8 cellular contexts compared by ENCODE assay signal in the genomic region with DNA sequence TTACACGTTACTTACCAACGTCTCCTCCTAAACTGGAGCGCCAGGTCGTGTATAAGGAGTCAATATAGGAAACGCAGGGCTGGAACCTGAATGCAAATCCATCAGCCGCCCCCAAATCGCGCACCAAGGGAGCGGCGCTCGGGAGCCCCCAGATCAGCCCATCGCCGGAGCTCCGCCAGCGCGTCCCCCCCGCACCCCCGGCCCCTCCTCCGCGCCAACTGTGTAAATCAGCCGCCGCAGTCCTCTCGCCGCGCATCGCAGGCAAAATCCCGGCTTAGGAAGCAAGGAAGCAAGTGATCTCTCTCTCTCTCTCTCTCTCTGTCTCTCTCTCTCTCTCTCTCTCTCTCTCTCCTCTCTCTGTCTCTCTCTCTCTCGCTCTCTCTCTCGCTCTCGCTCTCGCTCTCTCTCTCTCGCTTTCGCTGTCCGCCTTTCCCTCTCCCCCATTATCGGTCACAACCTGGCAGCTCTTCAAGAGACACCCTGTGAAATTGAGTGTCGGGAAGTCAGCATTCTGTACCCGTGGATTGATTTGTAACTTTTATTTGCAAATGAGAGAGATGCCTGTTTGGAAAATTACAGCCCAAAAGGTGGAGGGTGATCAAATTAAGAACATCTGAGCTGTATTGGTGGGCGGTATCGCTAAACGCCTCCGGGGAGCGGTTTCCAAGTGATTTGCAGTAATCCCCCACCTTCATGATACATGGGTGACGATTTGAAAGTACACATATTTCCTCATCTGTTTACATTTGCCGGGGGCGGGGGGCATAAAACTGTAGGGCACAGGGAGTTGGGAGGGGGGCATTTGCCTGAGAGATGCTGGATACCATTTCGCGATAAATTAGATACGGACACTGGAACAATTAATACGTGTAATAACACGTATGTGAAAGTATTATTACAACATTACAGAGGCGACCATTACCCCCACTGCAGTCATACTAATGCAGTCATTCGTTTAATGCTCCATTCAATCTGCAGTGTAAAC. TPM values are rescaled to one million over a fixed set of nuclear protein-coding genes. Genes with fewer than 3 reads are reported as not detected.
DNase-seq lines count a peak whose midpoint lies in the region; ATAC-seq and TF ChIP-seq lines count a peak whose summit lies in the region.

No MANE protein-coding gene starts in this region.

- H3K4me3 Mint-ChIP-seq in activated T-cell treated with anti-CD3 and anti-CD28 coated beads, Interleukin-2, amount 50 U/mL, for 4 hours = peak overlapping the region; percentile 71

- H3K36me3 Mint-ChIP-seq in activated T-cell treated with anti-CD3 and anti-CD28 coated beads, Interleukin-2, amount 50 U/mL, for 4 hours (ENCODE audit: insufficient read depth) = no peaks in the 10 kb centered on the region

- no peak for TF ChIP-seq CTCF in kidney epithelial cell (IDR thresholded peaks at IDR 0.05; ENCODE audit: insufficient read depth, low read length, poor library complexity, severe bottlenecking)

- H3K4me1 Mint-ChIP-seq in activated T-cell treated with anti-CD3 and anti-CD28 coated beads, Interleukin-2, amount 50 U/mL, for 4 hours (ENCODE audit: low read depth) = peaks cover 18% of the 10 kb centered on the region

- H3K4me3 ChIP-seq in kidney epithelial cell (ENCODE audit: low read depth, low read length) = peak overlapping the region; percentile 34
- H3K4me3 ChIP-seq in subcutaneous abdominal adipose tissue (ENCODE audit: low read depth in 1 of 5, low read length in 5 of 5) = peak overlapping the region; percentile 41 to 74 (median 56)

- H3K36me3 ChIP-seq in kidney epithelial cell (ENCODE audit: control insufficient read depth, insufficient read depth, low read length) = no peaks in the 10 kb centered on the region
- no peaks in the 10 kb centered on the region for H3K36me3 ChIP-seq in subcutaneous abdominal adipose tissue (ENCODE audit: control insufficient read depth in 5 of 5, insufficient read depth in 5 of 5, low read length in 5 of 5)

- peak overlapping the region in 1 of 5 donors; percentile 41 for H3K9ac ChIP-seq in subcutaneous abdominal adipose tissue (ENCODE audit: low read length in 5 of 5)

- no peak for DNase-seq in activated T-cell treated with anti-CD3 and anti-CD28 coated beads, Interleukin-2, amount 50 U/mL, for 4 hours
- no peak for DNase-seq in activated T-cell treated with anti-CD3 and anti-CD28 coated beads, Interleukin-2, amount 50 U/mL, for 48 hours
- no peak for DNase-seq in kidney epithelial cell (ENCODE audit: low read depth)
- no peak for DNase-seq in NK-92 treated with Interleukin-12 subunit alpha and Interleukin-12 subunit beta, amount 100 ng/mL, for 24 hours (lab: John Stamatoyannopoulos, UW)

- H3K27me3 Mint-ChIP-seq in activated T-cell treated with anti-CD3 and anti-CD28 coated beads, Interleukin-2, amount 50 U/mL, for 4 hours (ENCODE audit: low read depth) = peaks cover 51% of the 10 kb centered on the region

- peaks cover 0 to 36% (median 31%) of the 10 kb centered on the region in 5 donors for H3K4me1 ChIP-seq in subcutaneous abdominal adipose tissue (ENCODE audit: control insufficient read depth in 5 of 5, insufficient read depth in 5 of 5, low read length in 5 of 5)

- H3K27ac ChIP-seq in angular gyrus (ENCODE audit: low read depth, low read length) (peak overlapping the region; percentile 80), subcutaneous abdominal adipose tissue (ENCODE audit: low read depth, low read length) (no peak overlapping the region)

- no peaks in the 10 kb centered on the region for H3K9me3 Mint-ChIP-seq in activated T-cell treated with anti-CD3 and anti-CD28 coated beads, Interleukin-2, amount 50 U/mL, for 4 hours

- H3K9me3 ChIP-seq in subcutaneous abdominal adipose tissue (ENCODE audit: control insufficient read depth in 5 of 5, low read length in 5 of 5) = peaks cover 0 to 3% (median 0%) of the 10 kb centered on the region in 5 donors

- H3K27me3 ChIP-seq in kidney epithelial cell (ENCODE audit: control insufficient read depth, insufficient read depth, low read length) = peaks cover 50% of the 10 kb centered on the region
- peaks cover 26 to 61% (median 42%) of the 10 kb centered on the region in 5 donors for H3K27me3 ChIP-seq in subcutaneous abdominal adipose tissue (ENCODE audit: control insufficient read depth in 5 of 5, insufficient read depth in 4 of 5, low read length in 5 of 5)

- ATAC-seq in activated T-cell treated with anti-CD3 and anti-CD28 coated beads, Interleukin-2, amount 50 U/mL, for 4 hours = no peak
- ATAC-seq in HG03280 (IDR thresholded peaks at IDR 0.05; ENCODE audit: unreplicated experiment) = no peak
- ATAC-seq in HG03095 (IDR thresholded peaks at IDR 0.05; ENCODE audit: unreplicated experiment) = no peak

RNA-seq across cellular contexts. Expression of gene SLITRK3, which starts 0.7 kb away (rescaled TPM):
- not detected for total RNA-seq in activated T-cell treated with anti-CD3 and anti-CD28 coated beads, Interleukin-2, amount 50 U/mL, for 4 hours
- total RNA-seq in kidney epithelial cell = not detected in 2 replicates
